ENCODE assay signal across 2 cellular contexts in genomic region chr7:148523550-148523949, GRCh38.
TF ChIP-seq lines count a peak whose summit lies in the region.

No MANE protein-coding gene starts in this region.

TF ChIP-seq in GM23338, 12 proteins besides CTCF, POLR2A, EP300 and RAD21 (continued from another document):
- no peak for TF ChIP-seq ETS1 (IDR thresholded peaks at IDR 0.05)
- no peak for TF ChIP-seq POLR2AphosphoS5 (IDR thresholded peaks at IDR 0.05; ENCODE audit: low read depth)
- no peak for TF ChIP-seq JUNB (IDR thresholded peaks at IDR 0.05; ENCODE audit: unreplicated experiment)
- no peak for TF ChIP-seq STAT1 (IDR thresholded peaks at IDR 0.05; ENCODE audit: unreplicated experiment)
- no peak for TF ChIP-seq REST (IDR thresholded peaks at IDR 0.05; ENCODE audit: unreplicated experiment)
- TF ChIP-seq EZH2phosphoT487 (IDR thresholded peaks at IDR 0.05; ENCODE audit: unreplicated experiment): no peak

TF ChIP-seq in K562, 482 proteins besides CTCF, POLR2A, EP300 and RAD21 (continued from another document):
- TF ChIP-seq ZNF668 (CRISPR knock-in tag; IDR thresholded peaks at IDR 0.05): no peak
